Comparison of ENCODE assay signal across 11 cellular contexts in the genomic region with DNA sequence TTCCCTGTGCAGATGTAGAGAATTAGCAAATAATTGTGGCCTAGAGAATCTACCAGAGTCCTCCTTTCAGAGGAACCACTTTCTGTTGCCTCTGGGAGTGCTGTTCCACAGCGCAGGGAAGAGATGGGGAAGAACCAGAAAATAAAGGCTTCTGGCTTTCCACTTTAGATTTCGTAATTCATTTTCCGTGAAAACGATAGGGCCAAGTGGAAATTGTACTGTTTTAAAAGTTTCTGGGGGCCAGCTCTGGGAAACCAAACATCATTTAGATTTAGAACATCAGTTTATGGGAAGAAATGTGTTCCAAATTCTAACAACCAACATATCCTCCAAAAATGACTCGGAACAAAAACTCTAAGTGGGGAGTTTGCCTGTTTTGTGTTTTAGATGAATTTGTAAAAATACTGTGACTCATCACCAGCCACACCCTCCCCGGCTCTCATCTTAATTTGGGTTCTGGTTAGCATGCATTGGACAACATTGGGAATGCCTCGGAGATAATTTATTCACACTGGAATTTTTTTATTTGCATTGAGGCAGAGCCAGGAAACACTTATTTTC.
DNase-seq lines count a peak whose midpoint lies in the region; ATAC-seq and TF ChIP-seq lines count a peak whose summit lies in the region.
"Had no signal": no experiment of that assay in that cellular context is flagged by ENCODE, and none has a peak within 500 bp of the region (broad histone marks: within the 10 kb centered on the region; RNA-seq: fewer than 3 reads in every experiment).

No MANE protein-coding gene starts in this region.

- H3K27me3 ChIP-seq in fibroblast of lung (ENCODE audit: control insufficient read depth, insufficient read depth, low read length) (no peaks in the 10 kb centered on the region), psoas muscle (ENCODE audit: insufficient read depth in 3 of 3, low read length in 2 of 3) (no peaks in the 10 kb centered on the region)

- H3K9me3 ChIP-seq in fibroblast of lung (ENCODE audit: control insufficient read depth, insufficient read depth, low read depth, low read length) (no peaks in the 10 kb centered on the region), psoas muscle (no peaks in the 10 kb centered on the region)

- peak overlapping the region in 1 of 4 experiments; percentile 9 for H3K4me3 ChIP-seq in fibroblast of lung (replicated peaks in 1 of 4; ENCODE audit: control extremely low read depth in 1 of 4, insufficient read depth in 1 of 4, low read depth in 3 of 4, low read length in 4 of 4)
- no peak overlapping the region for H3K4me3 ChIP-seq in psoas muscle

- intact Hi-C loops in psoas muscle (cut with DNase I), result no loop called here

- no peak overlapping the region for H3K9ac ChIP-seq in fibroblast of lung (ENCODE audit: insufficient read depth, low read length)

- H3K27me3 Mint-ChIP-seq in activated CD8-positive, alpha-beta T cell treated with anti-CD3 and anti-CD28 coated beads, Interleukin-2, amount 10 ng/mL, durations not matched to agents 7 days and 5 days (ENCODE audit: low read depth), result no peaks in the 10 kb centered on the region
- peaks cover 3% of the 10 kb centered on the region for H3K27me3 Mint-ChIP-seq in activated T-cell treated with anti-CD3 and anti-CD28 coated beads, Interleukin-2, amount 50 U/mL, for 4 hours (ENCODE audit: low read depth)

- no peaks in the 10 kb centered on the region for H3K9me3 Mint-ChIP-seq in activated CD8-positive, alpha-beta T cell treated with anti-CD3 and anti-CD28 coated beads, Interleukin-2, amount 10 ng/mL, durations not matched to agents 7 days and 5 days (ENCODE audit: insufficient read depth)
- no peaks in the 10 kb centered on the region for H3K9me3 Mint-ChIP-seq in activated T-cell treated with anti-CD3 and anti-CD28 coated beads, Interleukin-2, amount 50 U/mL, for 4 hours
- H3K9me3 Mint-ChIP-seq: activated naive CD4-positive, alpha-beta T cell treated with anti-CD3 and anti-CD28 coated beads for 36 hours had no signal

- peak in 2 of 4 donors; percentile 49 to 75 for ATAC-seq in psoas muscle
- no peak for ATAC-seq in activated CD8-positive, alpha-beta T cell treated with anti-CD3 and anti-CD28 coated beads, Interleukin-2, amount 10 ng/mL, durations not matched to agents 7 days and 5 days
- ATAC-seq in activated T-cell treated with anti-CD3 and anti-CD28 coated beads, Interleukin-2, amount 50 U/mL, for 4 hours, result no peak

- WGBS in psoas muscle, 3 donors, result 36 to 59% (median 45%) methylated on average over 7 of the region's 7 CpGs

- no peaks in the 10 kb centered on the region for H4K20me1 ChIP-seq in fibroblast of lung (ENCODE audit: control insufficient read depth, extremely low read depth, insufficient read depth, low read length)

- no peaks in the 10 kb centered on the region for H3K36me3 ChIP-seq in fibroblast of lung (ENCODE audit: control insufficient read depth, insufficient read depth, low read length)
- no peaks in the 10 kb centered on the region for H3K36me3 ChIP-seq in psoas muscle (ENCODE audit: insufficient read depth in 1 of 2, low read depth in 1 of 2)

- no peaks in the 10 kb centered on the region for H3K36me3 Mint-ChIP-seq in activated CD8-positive, alpha-beta T cell treated with anti-CD3 and anti-CD28 coated beads, Interleukin-2, amount 10 ng/mL, durations not matched to agents 7 days and 5 days (ENCODE audit: low read depth)
- H3K36me3 Mint-ChIP-seq in activated T-cell treated with anti-CD3 and anti-CD28 coated beads, Interleukin-2, amount 50 U/mL, for 4 hours (ENCODE audit: insufficient read depth), result no peaks in the 10 kb centered on the region

- CTCF ChIA-PET in activated CD8-positive, alpha-beta T cell treated with anti-CD3 and anti-CD28 coated beads, Interleukin-2, amount 10 ng/mL, durations not matched to agents 7 days and 5 days (lab: Charles Lee), result no interaction called here

- H3K4me2 ChIP-seq in fibroblast of lung (ENCODE audit: extremely low read depth, insufficient read depth, low read length), result peak overlapping the region; percentile 48

- no peak overlapping the region for H2AFZ ChIP-seq in fibroblast of lung (ENCODE audit: low read length)

- H3K4me3 Mint-ChIP-seq in activated CD8-positive, alpha-beta T cell treated with anti-CD3 and anti-CD28 coated beads, Interleukin-2, amount 10 ng/mL, durations not matched to agents 7 days and 5 days, result no peak overlapping the region
- no peak overlapping the region for H3K4me3 Mint-ChIP-seq in activated T-cell treated with anti-CD3 and anti-CD28 coated beads, Interleukin-2, amount 50 U/mL, for 4 hours
- H3K4me3 Mint-ChIP-seq: activated naive CD4-positive, alpha-beta T cell treated with anti-CD3 and anti-CD28 coated beads for 36 hours had no signal

- H3K27ac ChIP-seq in C4-2B (no peak overlapping the region), fibroblast of lung (ENCODE audit: insufficient read depth, low read length) (no peak overlapping the region), psoas muscle (no peak overlapping the region)

- no peaks in the 10 kb centered on the region for H3K79me2 ChIP-seq in fibroblast of lung (ENCODE audit: control insufficient read depth, insufficient read depth, low read length)

- no peaks in the 10 kb centered on the region for H3K4me1 ChIP-seq in fibroblast of lung (ENCODE audit: control insufficient read depth, extremely low read depth, insufficient read depth, low read length)
- H3K4me1 ChIP-seq in psoas muscle, result no peaks in the 10 kb centered on the region

- H3K27ac Mint-ChIP-seq in activated CD8-positive, alpha-beta T cell treated with anti-CD3 and anti-CD28 coated beads, Interleukin-2, amount 10 ng/mL, durations not matched to agents 7 days and 5 days, result no peak overlapping the region
- H3K27ac Mint-ChIP-seq: activated naive CD4-positive, alpha-beta T cell treated with anti-CD3 and anti-CD28 coated beads for 36 hours had no signal

- TF ChIP-seq CTCF in C4-2B (conservative IDR thresholded peaks at IDR 0.05) (peak; percentile 19), fibroblast of lung (conservative IDR thresholded peaks at IDR 0.05 in 1 of 2, IDR thresholded peaks at IDR 0.05 in 1 of 2; ENCODE audit: low read depth in 1 of 2, low read length in 2 of 2) (peak; percentile 71 to 79), psoas muscle (IDR thresholded peaks at IDR 0.05) (peak; percentile 15)

- peak; percentile 7 for DNase-seq in RKO (ENCODE audit: low spot score)
- peak in 1 of 2 donors; percentile 67 for DNase-seq in fibroblast of lung (ENCODE audit: low read depth in 2 of 2)
- DNase-seq in psoas muscle, result no peak
- DNase-seq in activated CD8-positive, alpha-beta T cell treated with anti-CD3 and anti-CD28 coated beads, Interleukin-2, amount 10 ng/mL, durations not matched to agents 7 days and 5 days, result no peak
- DNase-seq in activated T-cell treated with anti-CD3 and anti-CD28 coated beads, Interleukin-2, amount 50 U/mL, for 4 hours, result no peak
- DNase-seq in NCI-H510A (lab: John Stamatoyannopoulos, UW), result no peak
- DNase-seq in COLO668 (lab: John Stamatoyannopoulos, UW; ENCODE audit: unreplicated experiment), result no peak
- DNase-seq: activated naive CD4-positive, alpha-beta T cell treated with anti-CD3 and anti-CD28 coated beads for 36 hours; glutamatergic neuron; NCI-H1694 treated with DMSO at 0.1 percent for 48 hours had no signal

- POLR2A ChIA-PET in activated CD8-positive, alpha-beta T cell treated with anti-CD3 and anti-CD28 coated beads, Interleukin-2, amount 10 ng/mL, durations not matched to agents 7 days and 5 days (lab: Charles Lee), result no interaction called here

- no peaks in the 10 kb centered on the region for H3K4me1 Mint-ChIP-seq in activated CD8-positive, alpha-beta T cell treated with anti-CD3 and anti-CD28 coated beads, Interleukin-2, amount 10 ng/mL, durations not matched to agents 7 days and 5 days (ENCODE audit: low read depth)
- H3K4me1 Mint-ChIP-seq in activated T-cell treated with anti-CD3 and anti-CD28 coated beads, Interleukin-2, amount 50 U/mL, for 4 hours (ENCODE audit: low read depth), result no peaks in the 10 kb centered on the region

Comparison
In these comparisons a context has a peak if more than half of its experiments do, and no peak if none do; other contexts are left out.
1. CTCF ChIP-seq: peak in every context shown above with its lines; median percentile 75 in fibroblast of lung; 19 in C4-2B; 15 in psoas muscle.